Comparison of ENCODE assay signal across 16 cellular contexts in the genomic region with DNA sequence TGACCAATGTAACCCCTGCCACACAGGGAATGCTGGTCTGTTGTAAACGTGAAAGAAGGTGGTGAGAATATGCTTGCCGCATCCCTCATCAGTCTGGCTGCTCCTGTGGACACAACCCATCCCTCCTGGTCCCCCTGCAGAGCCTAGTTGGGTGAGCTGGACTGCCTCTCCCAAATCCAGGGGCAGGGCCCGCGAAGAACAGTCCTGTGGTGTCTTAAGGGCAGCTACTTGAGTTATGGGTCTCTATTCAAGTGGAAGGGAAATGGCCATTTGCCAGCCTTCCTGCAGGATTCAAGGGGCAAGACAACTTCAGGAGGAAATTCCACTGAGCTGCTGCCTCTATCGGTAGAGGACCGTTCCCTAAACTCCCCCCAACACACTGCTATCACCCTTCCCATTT.
"Had no signal": no experiment of that assay in that cellular context is flagged by ENCODE, and none has a peak within 500 bp of the region (broad histone marks: within the 10 kb centered on the region; RNA-seq: fewer than 3 reads in every experiment).

No MANE protein-coding gene starts in this region.

- H3K27ac ChIP-seq: lower lobe of right lung, sigmoid colon, suprapubic skin had no signal

- H3K4me1 ChIP-seq: suprapubic skin had no signal

- DNase-seq: activated CD4-positive, CD25-positive, alpha-beta regulatory T cell; activated effector memory CD4-positive, alpha-beta T cell treated with anti-CD3 and anti-CD28 coated beads, Interleukin-2, amount 50 U/mL, for 16 hours; aorta; central memory CD4-positive, alpha-beta T cell; erythroblast; hippocampal formation; lower lobe of right lung; sigmoid colon; stimulated activated naive CD8-positive, alpha-beta T cell treated with anti-CD3 and anti-CD28 coated beads, Interleukin-15, Interleukin-2, amounts not matched to agents 100 U/mL and 50 U/mL, for 24 hours had no signal

- H3K9me3 Mint-ChIP-seq: dendritic cell treated with granulocyte-macrophage colony-stimulating factor and Interleukin-4, amounts not matched to agents 40 ng/mL and 50 ng/mL, for 4 days; nephron; T-helper 1 cell treated with Interleukin-12 subunit alpha and Interleukin-12 subunit beta and Interleukin-4 antibody, amounts not matched to agents 30 μg/mL and 1 μg/mL, for 36 hours; type B pancreatic cell had no signal

- ATAC-seq: lower lobe of right lung, SK-N-SH treated with all-trans-retinoic acid at 6 μM for 48 hours had no signal

- H3K27ac Mint-ChIP-seq: dendritic cell treated with granulocyte-macrophage colony-stimulating factor and Interleukin-4, amounts not matched to agents 40 ng/mL and 50 ng/mL, for 4 days; nephron; T-helper 1 cell treated with Interleukin-12 subunit alpha and Interleukin-12 subunit beta and Interleukin-4 antibody, amounts not matched to agents 30 μg/mL and 1 μg/mL, for 36 hours; type B pancreatic cell had no signal

- H3K4me3 Mint-ChIP-seq: dendritic cell treated with granulocyte-macrophage colony-stimulating factor and Interleukin-4, amounts not matched to agents 40 ng/mL and 50 ng/mL, for 4 days; nephron; T-helper 1 cell treated with Interleukin-12 subunit alpha and Interleukin-12 subunit beta and Interleukin-4 antibody, amounts not matched to agents 30 μg/mL and 1 μg/mL, for 36 hours; type B pancreatic cell had no signal

- H3K4me3 ChIP-seq: lower lobe of right lung, sigmoid colon, suprapubic skin had no signal

- H3K27me3 ChIP-seq: sigmoid colon, suprapubic skin had no signal

- H3K36me3 Mint-ChIP-seq: type B pancreatic cell had no signal

- FAIRE-seq: TTC549 had no signal

- H3K9me3 ChIP-seq: lower lobe of right lung, sigmoid colon, suprapubic skin had no signal

- H3K27me3 Mint-ChIP-seq: dendritic cell treated with granulocyte-macrophage colony-stimulating factor and Interleukin-4, amounts not matched to agents 40 ng/mL and 50 ng/mL, for 4 days had no signal

- H3K36me3 ChIP-seq: lower lobe of right lung, sigmoid colon, suprapubic skin had no signal
